ENCODE assay signal across 9 cellular contexts in the genomic region with DNA sequence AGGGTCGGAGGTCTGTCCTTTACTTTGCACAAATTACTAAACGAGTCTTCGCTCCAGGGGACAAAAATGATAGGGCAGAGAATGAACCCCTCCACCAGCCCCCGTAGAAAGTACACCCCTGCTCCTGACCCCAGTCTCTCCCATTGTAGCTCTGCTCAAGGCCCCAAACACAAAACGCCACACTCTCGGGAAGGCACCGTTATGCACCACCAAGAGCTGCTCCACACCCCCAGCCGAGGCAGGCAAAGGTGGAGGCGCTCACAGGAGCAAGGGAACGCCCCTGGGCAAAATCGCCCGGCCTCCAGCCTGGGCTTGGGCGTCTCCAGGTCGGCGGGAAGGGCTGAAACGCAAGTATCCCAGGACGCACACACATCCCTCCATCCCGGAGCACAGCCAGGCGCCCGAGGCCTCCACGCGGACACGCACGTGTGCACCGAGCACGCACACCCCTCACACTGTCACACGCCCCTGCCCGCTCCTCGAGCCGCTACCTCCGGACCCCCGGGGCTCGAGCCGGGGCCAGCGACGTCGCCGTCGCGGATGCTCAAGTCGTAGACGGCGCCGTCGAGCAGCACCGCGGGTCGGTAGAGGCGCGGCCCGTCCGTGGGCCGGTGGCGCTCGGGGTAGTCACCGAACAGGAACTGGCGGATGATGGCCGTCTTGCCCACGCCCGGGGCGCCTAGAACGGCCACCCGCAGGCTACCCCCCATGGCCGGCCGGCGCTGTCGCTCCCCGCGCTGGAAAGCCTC. TPM values are rescaled to one million over a fixed set of nuclear protein-coding genes. Genes with fewer than 3 reads are reported as not detected.
DNase-seq lines count a peak whose midpoint lies in the region; ATAC-seq and TF ChIP-seq lines count a peak whose summit lies in the region.
"Had no signal": no experiment of that assay in that cellular context is flagged by ENCODE, and none has a peak within 500 bp of the region (broad histone marks: within the 10 kb centered on the region; RNA-seq: fewer than 3 reads in every experiment).

No MANE protein-coding gene starts in this region.

- H3K27me3 ChIP-seq in stomach = peaks cover 15 to 45% (median 40%) of the 10 kb centered on the region in 3 donors

- no peak for TF ChIP-seq CTCF in WTC11 (IDR thresholded peaks at IDR 0.05)
- TF ChIP-seq CTCF in stomach (IDR thresholded peaks at IDR 0.05) = no peak

- peaks cover 44% of the 10 kb centered on the region for H3K27me3 Mint-ChIP-seq in activated CD4-positive, alpha-beta T cell treated with anti-CD3 and anti-CD28 coated beads, Interleukin-2, amount 10 ng/mL, durations not matched to agents 24 days and 14 days
- peaks cover 55% of the 10 kb centered on the region for H3K27me3 Mint-ChIP-seq in WTC11 (ENCODE audit: low read depth)

- CTCF ChIA-PET in WTC11 (lab: Charles Lee) = interaction anchor here (1.1 to 3.3 kb wide), 4 partner anchors 8 to 47 kb away, joined by 3 to 52 read pairs (median 6); partner anchors contain the start of genes EWSR1, GAS2L1 and RHBDD3

- TF ChIP-seq EP300 in stomach (IDR thresholded peaks at IDR 0.05) = no peak

- no peaks in the 10 kb centered on the region for H3K36me3 ChIP-seq in stomach

- H3K4me1 ChIP-seq in stomach = peaks cover 49 to 60% (median 57%) of the 10 kb centered on the region in 4 donors

- peak overlapping the region; percentile 57 for H3K4me3 Mint-ChIP-seq in activated CD4-positive, alpha-beta T cell treated with anti-CD3 and anti-CD28 coated beads, Interleukin-2, amount 10 ng/mL, durations not matched to agents 24 days and 14 days
- peak overlapping the region; percentile 61 for H3K4me3 Mint-ChIP-seq in WTC11

- H3K9me3 ChIP-seq in stomach = no peaks in the 10 kb centered on the region

- ATAC-seq in WTC11 (no peak), GM19452 (IDR thresholded peaks at IDR 0.05; ENCODE audit: unreplicated experiment) (no peak)

- peaks cover 14% of the 10 kb centered on the region for H3K4me1 Mint-ChIP-seq in activated CD4-positive, alpha-beta T cell treated with anti-CD3 and anti-CD28 coated beads, Interleukin-2, amount 10 ng/mL, durations not matched to agents 24 days and 14 days
- H3K4me1 Mint-ChIP-seq in WTC11 = peaks cover 13% of the 10 kb centered on the region

- H3K27ac ChIP-seq in stomach = no peak overlapping the region

- POLR2A ChIA-PET in WTC11 (lab: Charles Lee) = no interaction called here

- DNase-seq in activated CD4-positive, alpha-beta T cell treated with anti-CD3 and anti-CD28 coated beads, Interleukin-2, amount 10 ng/mL, durations not matched to agents 24 days and 14 days = no peak
- DNase-seq in activated CD4-positive, alpha-beta T cell treated with anti-CD3 and anti-CD28 coated beads, Interleukin-2, amount 50 U/mL, for 4 hours = no peak
- DNase-seq in WTC11 (ENCODE audit: low spot score) = no peak
- DNase-seq in iPS-NIHi11 (ENCODE audit: low spot score) = peak; percentile 57
- DNase-seq in stomach = no peak
- no peak for DNase-seq in DMS153 treated with DMSO at 0.1 percent for 48 hours (lab: John Stamatoyannopoulos, UW; ENCODE audit: unreplicated experiment)
- DNase-seq in OCI-M2 (lab: John Stamatoyannopoulos, UW; ENCODE audit: unreplicated experiment) = no peak
- DNase-seq: OCI-M1 had no signal

- H3K27ac Mint-ChIP-seq in activated CD4-positive, alpha-beta T cell treated with anti-CD3 and anti-CD28 coated beads, Interleukin-2, amount 10 ng/mL, durations not matched to agents 24 days and 14 days = no peak overlapping the region
- no peak overlapping the region for H3K27ac Mint-ChIP-seq in WTC11

- TF ChIP-seq POLR2A in stomach (IDR thresholded peaks at IDR 0.05) = no peak

- H3K9me3 Mint-ChIP-seq in activated CD4-positive, alpha-beta T cell treated with anti-CD3 and anti-CD28 coated beads, Interleukin-2, amount 10 ng/mL, durations not matched to agents 24 days and 14 days = no peaks in the 10 kb centered on the region
- H3K9me3 Mint-ChIP-seq in WTC11 = peaks cover 3% of the 10 kb centered on the region; the same call in 1 of the 2 replicates

- intact Hi-C loops in activated CD4-positive, alpha-beta T cell treated with anti-CD3 and anti-CD28 coated beads, Interleukin-2, amount 10 ng/mL, durations not matched to agents 24 days and 14 days (cut with micrococcal nuclease) = loop anchor here (5.0 kb wide), 1 partner anchor 1978 kb away; the partner anchor contains the start of gene PIK3IP1
- intact Hi-C loops in stomach (cut with DNase I; ENCODE audit: low total_unique reads) = no loop called here

- 3 to 6% (median 4%) methylated on average over 32 to 69 of the region's 69 CpGs for WGBS in stomach, 5 donors

- no peaks in the 10 kb centered on the region for H3K36me3 Mint-ChIP-seq in activated CD4-positive, alpha-beta T cell treated with anti-CD3 and anti-CD28 coated beads, Interleukin-2, amount 10 ng/mL, durations not matched to agents 24 days and 14 days (ENCODE audit: low read depth)
- peaks cover 6% of the 10 kb centered on the region; the same call in 1 of the 2 replicates for H3K36me3 Mint-ChIP-seq in WTC11

- H3K4me3 ChIP-seq in stomach = peak overlapping the region; percentile 29 to 49 (median 42)

TF ChIP-seq in WTC11, 78 proteins besides CTCF, POLR2A, EP300 and RAD21:
- TF ChIP-seq MYBL2 (CRISPR knock-in tag; IDR thresholded peaks at IDR 0.05) (0 out of 2 replicates have a peak, but pooled peaks have one; percentile 27), FOXP1 (CRISPR knock-in tag; IDR thresholded peaks at IDR 0.05; ENCODE audit: borderline replicate concordance) (peak; percentile 45; the same call in 1 of the 2 replicates), SP1 (CRISPR knock-in tag; conservative IDR thresholded peaks at IDR 0.05) (0 out of 2 replicates have a peak, but pooled peaks have one; percentile 22), STAT6 (CRISPR knock-in tag; conservative IDR thresholded peaks at IDR 0.05; ENCODE audit: low read depth) (no peak), SOX15 (CRISPR knock-in tag; IDR thresholded peaks at IDR 0.05) (no peak), ETV6 (CRISPR knock-in tag; IDR thresholded peaks at IDR 0.05) (0 out of 2 replicates have a peak, but pooled peaks have one; percentile 39)
- TF ChIP-seq, protein P1, sequence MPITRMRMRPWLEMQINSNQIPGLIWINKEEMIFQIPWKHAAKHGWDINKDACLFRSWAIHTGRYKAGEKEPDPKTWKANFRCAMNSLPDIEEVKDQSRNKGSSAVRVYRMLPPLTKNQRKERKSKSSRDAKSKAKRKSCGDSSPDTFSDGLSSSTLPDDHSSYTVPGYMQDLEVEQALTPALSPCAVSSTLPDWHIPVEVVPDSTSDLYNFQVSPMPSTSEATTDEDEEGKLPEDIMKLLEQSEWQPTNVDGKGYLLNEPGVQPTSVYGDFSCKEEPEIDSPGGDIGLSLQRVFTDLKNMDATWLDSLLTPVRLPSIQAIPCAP (CRISPR knock-in tag; IDR thresholded peaks at IDR 0.05) = peak; percentile 22; the same call in 1 of the 2 replicates
TF ChIP-seq in WTC11: peak in this region for 5.

RNA-seq across cellular contexts. Expression of gene RASL10A, which starts 0.8 kb away (rescaled TPM):
- total RNA-seq in activated CD4-positive, alpha-beta T cell treated with anti-CD3 and anti-CD28 coated beads, Interleukin-2, amount 10 ng/mL, durations not matched to agents 24 days and 14 days = 0.30 and 0.64 TPM in 2 replicates
- 1.1 to 1.6 TPM (median 1.6 TPM) in 3 replicates for total RNA-seq in WTC11 (2021)
- under 1 TPM in 1 of 5 donors, not detected in 4; 0.37 TPM for total RNA-seq in stomach
- polyA plus RNA-seq in stomach = 1 to 10 TPM in 1 of 3 donors, under 1 TPM in 2; 0.19 to 3.5 (median 0.76) TPM

RNA-seq across cellular contexts. Expression of gene GAS2L1, which starts 8.3 kb away (rescaled TPM):
- 1.5 and 2.6 TPM in 2 replicates for total RNA-seq in activated CD4-positive, alpha-beta T cell treated with anti-CD3 and anti-CD28 coated beads, Interleukin-2, amount 10 ng/mL, durations not matched to agents 24 days and 14 days
- total RNA-seq in WTC11 (2021) = 15.3 to 19.9 TPM (median 15.6 TPM) in 3 replicates
- total RNA-seq in stomach = 10 to 100 TPM in 4 of 5 donors, 1 to 10 TPM in 1; 4.4 to 81.1 (median 53.6) TPM
- 10 to 100 TPM; 14.7 to 22.3 (median 15.7) TPM for polyA plus RNA-seq in stomach

RNA-seq across cellular contexts. Expression of gene EWSR1, which starts 46.6 kb away (rescaled TPM):
- total RNA-seq in activated CD4-positive, alpha-beta T cell treated with anti-CD3 and anti-CD28 coated beads, Interleukin-2, amount 10 ng/mL, durations not matched to agents 24 days and 14 days = 445 and 446 TPM in 2 replicates
- 377 to 400 TPM (median 384 TPM) in 3 replicates for total RNA-seq in WTC11 (2021)
- 100 to 1,000 TPM; 145 to 376 (median 185) TPM for total RNA-seq in stomach
- 100 to 1,000 TPM in 1 of 3 donors, 10 to 100 TPM in 2; 97.7 to 137 (median 98.2) TPM for polyA plus RNA-seq in stomach

RNA-seq across cellular contexts. Expression of gene RHBDD3, which starts 46.9 kb away (rescaled TPM):
- total RNA-seq in activated CD4-positive, alpha-beta T cell treated with anti-CD3 and anti-CD28 coated beads, Interleukin-2, amount 10 ng/mL, durations not matched to agents 24 days and 14 days = 49.5 and 51.9 TPM in 2 replicates
- total RNA-seq in WTC11 (2021) (69.6 to 78.2 TPM (median 77.9 TPM) in 3 replicates), stomach (10 to 100 TPM; 14.5 to 76.5 (median 45.1) TPM)
- polyA plus RNA-seq in stomach = 10 to 100 TPM in 2 of 3 donors, 1 to 10 TPM in 1; 9.8 to 19.6 (median 16.7) TPM
